In the genomic region with DNA sequence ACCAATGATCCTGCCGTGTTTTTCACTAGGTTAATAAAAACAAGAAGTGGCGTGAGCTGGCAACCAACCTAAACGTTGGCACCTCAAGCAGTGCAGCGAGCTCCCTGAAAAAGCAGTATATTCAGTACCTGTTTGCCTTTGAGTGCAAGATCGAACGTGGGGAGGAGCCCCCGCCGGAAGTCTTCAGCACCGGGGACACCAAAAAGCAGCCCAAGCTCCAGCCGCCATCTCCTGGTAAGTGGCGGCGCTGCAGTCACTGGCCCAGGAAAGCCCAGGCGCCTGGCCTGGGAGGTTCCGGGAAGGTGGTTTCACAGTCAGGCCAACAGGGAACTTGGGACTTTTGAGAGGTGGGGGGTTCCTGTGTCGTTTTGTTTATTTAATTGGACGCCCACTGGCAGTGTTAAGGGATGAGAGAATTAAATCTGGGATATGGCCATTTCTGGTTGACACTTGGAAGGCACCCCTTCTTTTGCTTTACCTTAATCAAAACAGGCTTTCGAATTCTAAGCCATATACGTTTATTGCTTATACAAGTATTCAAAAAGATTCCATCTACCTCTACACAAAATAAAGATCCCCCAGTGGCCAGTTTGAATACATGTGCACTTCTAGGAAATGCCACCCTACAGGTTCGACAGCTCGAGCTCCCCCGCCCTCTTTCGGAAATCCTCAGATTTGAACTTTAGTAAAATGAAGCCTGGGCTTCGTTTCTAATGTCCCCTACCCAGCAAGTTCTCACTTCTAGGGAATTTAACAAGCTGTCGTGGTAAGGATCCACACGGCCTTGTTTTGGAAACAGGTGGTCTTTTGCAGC, we compare ENCODE assay signal across 8 cellular contexts.
DNase-seq lines count a peak whose midpoint lies in the region; ATAC-seq and TF ChIP-seq lines count a peak whose summit lies in the region.

No MANE protein-coding gene starts in this region.

- peaks cover 9% of the 10 kb centered on the region for H3K4me1 ChIP-seq in effector memory CD4-positive, alpha-beta T cell (ENCODE audit: control insufficient read depth, insufficient read depth, low read length, poor library complexity, severe bottlenecking)

- ATAC-seq in GM21515 (IDR thresholded peaks at IDR 0.05; ENCODE audit: unreplicated experiment) (peak; percentile 68), memory B cell (ENCODE audit: low read depth) (peak; percentile 84)

- POLR2A ChIA-PET in AG04450 (lab: Yijun Ruan, JAX), result no interaction called here

- peak; percentile 15 for DNase-seq in AG04450 (ENCODE audit: low read depth, low spot score)
- DNase-seq in NCI-H510A (lab: John Stamatoyannopoulos, UW), result peak; percentile 36
- DNase-seq in activated CD8-positive, alpha-beta memory T cell treated with anti-CD3 and anti-CD28 coated beads for 1 hour (ENCODE audit: extremely low read depth in 1 of 2, low read depth in 1 of 2), result peak; percentile 4 to 19
- DNase-seq in effector memory CD4-positive, alpha-beta T cell, result peak; percentile 24 to 41 (median 36)
- peak; percentile 40 to 46 for DNase-seq in memory B cell (ENCODE audit: low spot score in 2 of 2)
- DNase-seq in stimulated activated CD8-positive, alpha-beta memory T cell treated with anti-CD3 and anti-CD28 coated beads, Interleukin-12 subunit alpha, Interleukin-12 subunit beta, amount 100 ng/mL, for 4 hours (ENCODE audit: low read depth), result peak; percentile 19
- DNase-seq in NOMO-1 treated with dmso at 0.1 percent for 144 hours (lab: John Stamatoyannopoulos, UW; ENCODE audit: unreplicated experiment), result no peak

- TF ChIP-seq CTCF in AG04450 (IDR thresholded peaks at IDR 0.05; ENCODE audit: low read depth, low read length), result peak; percentile 94

- CTCF ChIA-PET in AG04450 (lab: Charles Lee), result interaction anchor here (0.6 to 4.3 kb wide), 17 partner anchors 9 to 619 kb away, joined by 3 to 32 read pairs (median 3); no protein-coding TSS in a partner anchor

- H3K9me3 Mint-ChIP-seq in memory B cell, result no peaks in the 10 kb centered on the region

- H3K27me3 ChIP-seq in AG04450 (ENCODE audit: control insufficient read depth, insufficient read depth, low read length), result no peaks in the 10 kb centered on the region
- no peaks in the 10 kb centered on the region for H3K27me3 ChIP-seq in effector memory CD4-positive, alpha-beta T cell (replicated peaks; ENCODE audit: control insufficient read depth, insufficient read depth, low read length, poor library complexity, severe bottlenecking)

- no peaks in the 10 kb centered on the region for H3K4me1 Mint-ChIP-seq in memory B cell

- H3K4me3 Mint-ChIP-seq in memory B cell, result no peak overlapping the region

- H3K36me3 Mint-ChIP-seq in memory B cell, result peaks cover 13% of the 10 kb centered on the region

- peak overlapping the region; percentile 57 for H3K27ac Mint-ChIP-seq in memory B cell

- no peak overlapping the region for H3K27ac ChIP-seq in AG04450 (ENCODE audit: low read depth, low read length)
- no peak overlapping the region for H3K27ac ChIP-seq in effector memory CD4-positive, alpha-beta T cell (ENCODE audit: insufficient read depth, low read length, poor library complexity, severe bottlenecking)

- no peaks in the 10 kb centered on the region for H3K9me3 ChIP-seq in AG04450 (ENCODE audit: control insufficient read depth, insufficient read depth, low read length)
- H3K9me3 ChIP-seq in effector memory CD4-positive, alpha-beta T cell (ENCODE audit: control insufficient read depth, low read length), result no peaks in the 10 kb centered on the region

- H3K4me3 ChIP-seq in AG04450 (ENCODE audit: low read depth, low read length), result no peak overlapping the region
- no peak overlapping the region for H3K4me3 ChIP-seq in effector memory CD4-positive, alpha-beta T cell (ENCODE audit: insufficient read depth, low read depth, low read length, poor library complexity, severe bottlenecking)

- H3K36me3 ChIP-seq in effector memory CD4-positive, alpha-beta T cell (ENCODE audit: control insufficient read depth, insufficient read depth, low read length), result peaks cover 32% of the 10 kb centered on the region

- no peaks in the 10 kb centered on the region for H3K27me3 Mint-ChIP-seq in memory B cell
